In genomic region chr10:7896297-7896696, GRCh38 we compare ENCODE assay signal across 28 cellular contexts.
"Had no signal": no experiment of that assay in that cellular context is flagged by ENCODE, and none has a peak within 500 bp of the region (broad histone marks: within the 10 kb centered on the region; RNA-seq: fewer than 3 reads in every experiment).

No MANE protein-coding gene starts in this region.

- H3K36me3 ChIP-seq: pancreas, right lobe of liver, transverse colon, vagina had no signal

- H3K27me3 ChIP-seq: esophagus squamous epithelium, heart right ventricle, neutrophil, pancreas, right lobe of liver, suprapubic skin, transverse colon, vagina had no signal

- ATAC-seq: effector memory CD8-positive, alpha-beta T cell; heart right ventricle; left colon; left ventricle myocardium superior; lower lobe of right lung; natural killer cell; pancreas; right lobe of liver; stimulated activated memory B cell treated with anti-CD40 and anti-IgM and Interleukin-4, amounts not matched to agents 10 μg/mL and 1 μg/mL and 100 μg/mL, for 72 hours had no signal

- DNase-seq: cortex of kidney; effector memory CD8-positive, alpha-beta T cell; erythroblast; esophagus squamous epithelium; foreskin melanocyte; glutamatergic neuron; heart right ventricle; hippocampal formation; kidney glomerular epithelial cell; left colon; left ventricle myocardium superior; lower lobe of right lung; natural killer cell; pancreas; right lobe of liver; stimulated activated CD4-positive, alpha-beta T cell treated with anti-CD3 and anti-CD28 coated beads, Interleukin-12 subunit alpha, Interleukin-12 subunit beta, amount 100 ng/mL, for 4 hours; stimulated activated CD4-positive, alpha-beta T cell treated with anti-CD3 and anti-CD28 coated beads, Interleukin-1b, Interleukin-23, amount 100 ng/mL, for 48 hours; stimulated activated CD4-positive, alpha-beta T cell treated with anti-CD3 and anti-CD28 coated beads, Interleukin-4, amount 100 ng/mL, for 1 hour; transverse colon had no signal

- H3K4me1 ChIP-seq: esophagus squamous epithelium, lower lobe of right lung, suprapubic skin, transverse colon had no signal

- H3K9me3 Mint-ChIP-seq: effector memory CD8-positive, alpha-beta T cell; natural killer cell; neural crest cell; stimulated activated memory B cell treated with anti-CD40 and anti-IgM and Interleukin-4, amounts not matched to agents 10 μg/mL and 1 μg/mL and 100 μg/mL, for 72 hours; stimulated activated naive CD8-positive, alpha-beta T cell treated with anti-CD3 and anti-CD28 coated beads, Interleukin-15, Interleukin-2, amounts not matched to agents 100 ng/mL and 50 ng/mL, for 24 hours had no signal

- H3K27ac Mint-ChIP-seq: effector memory CD8-positive, alpha-beta T cell; natural killer cell; stimulated activated memory B cell treated with anti-CD40 and anti-IgM and Interleukin-4, amounts not matched to agents 10 μg/mL and 1 μg/mL and 100 μg/mL, for 72 hours; stimulated activated naive CD8-positive, alpha-beta T cell treated with anti-CD3 and anti-CD28 coated beads, Interleukin-15, Interleukin-2, amounts not matched to agents 100 ng/mL and 50 ng/mL, for 24 hours had no signal

- H3K4me3 Mint-ChIP-seq: effector memory CD8-positive, alpha-beta T cell; natural killer cell; neural crest cell; stimulated activated memory B cell treated with anti-CD40 and anti-IgM and Interleukin-4, amounts not matched to agents 10 μg/mL and 1 μg/mL and 100 μg/mL, for 72 hours; stimulated activated naive CD8-positive, alpha-beta T cell treated with anti-CD3 and anti-CD28 coated beads, Interleukin-15, Interleukin-2, amounts not matched to agents 100 ng/mL and 50 ng/mL, for 24 hours had no signal

- FAIRE-seq: endometrium, islet of Langerhans, pancreas had no signal

- H3K4me2 ChIP-seq: smooth muscle cell had no signal

- H3K9me3 ChIP-seq: esophagus squamous epithelium, heart right ventricle, lower lobe of right lung, neutrophil, pancreas, right lobe of liver, suprapubic skin, transverse colon, vagina had no signal

- H3K36me3 Mint-ChIP-seq: natural killer cell had no signal

- H3K27ac ChIP-seq: esophagus squamous epithelium, heart right ventricle, lower lobe of right lung, neutrophil, pancreas, right lobe of liver, suprapubic skin, transverse colon, vagina had no signal

- H3K4me1 Mint-ChIP-seq: neural crest cell had no signal

- H3K4me3 ChIP-seq: esophagus squamous epithelium, heart right ventricle, lower lobe of right lung, pancreas, right lobe of liver, smooth muscle cell, suprapubic skin, transverse colon, vagina had no signal

- H3K27me3 Mint-ChIP-seq: effector memory CD8-positive, alpha-beta T cell; stimulated activated memory B cell treated with anti-CD40 and anti-IgM and Interleukin-4, amounts not matched to agents 10 μg/mL and 1 μg/mL and 100 μg/mL, for 72 hours; stimulated activated naive CD8-positive, alpha-beta T cell treated with anti-CD3 and anti-CD28 coated beads, Interleukin-15, Interleukin-2, amounts not matched to agents 100 ng/mL and 50 ng/mL, for 24 hours had no signal
